Comparison of ENCODE assay signal across 8 cellular contexts in the genomic region with DNA sequence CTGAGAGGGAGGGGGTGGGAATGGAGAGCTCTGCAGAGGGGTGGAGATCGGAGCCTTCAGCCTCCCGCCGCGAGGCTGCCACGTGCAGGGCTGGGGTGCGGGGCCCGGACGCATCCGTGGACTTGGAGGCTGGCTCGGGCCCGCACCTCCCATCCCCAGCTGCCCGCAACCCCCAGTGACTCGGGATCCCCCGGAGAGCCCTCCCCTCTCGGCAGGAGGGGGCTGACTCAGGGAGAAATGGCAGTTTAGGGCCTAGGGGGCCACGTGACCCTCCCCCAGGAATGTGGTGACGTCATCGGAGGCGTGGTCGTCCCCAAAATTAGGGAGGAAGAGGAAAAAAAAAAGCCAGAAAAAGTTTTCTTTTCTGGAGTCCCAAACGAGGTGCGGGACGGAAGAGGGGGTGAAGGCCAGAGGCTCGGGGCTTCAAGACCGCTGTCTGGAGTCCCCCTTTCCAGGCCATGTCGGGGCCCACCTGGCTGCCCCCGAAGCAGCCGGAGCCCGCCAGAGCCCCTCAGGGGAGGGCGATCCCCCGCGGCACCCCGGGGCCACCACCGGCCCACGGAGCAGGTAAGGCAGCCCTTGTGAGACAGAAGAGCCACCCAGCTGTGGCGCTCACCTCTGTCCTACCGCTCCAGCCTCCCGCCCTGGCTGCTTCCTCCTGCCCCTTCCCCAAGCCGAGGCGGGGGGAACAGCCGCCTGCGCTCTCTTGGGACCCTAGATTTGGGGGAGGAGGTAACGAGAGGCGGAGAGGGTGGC. TPM values are rescaled to one million over a fixed set of nuclear protein-coding genes. Genes with fewer than 3 reads are reported as not detected.
DNase-seq lines count a peak whose midpoint lies in the region; ATAC-seq and TF ChIP-seq lines count a peak whose summit lies in the region.

TRIP6 (plus strand) TSS at position 348 of the 756 bp plus-strand sequence; CDS start at position 459, 111 bp downstream.

- peak within 1 kb of the TSS; percentile 68 for H3K4me3 ChIP-seq in HAP-1
- H3K4me3 ChIP-seq in adipocyte (ENCODE audit: low read length) = peak within 1 kb of the TSS; percentile 93
- H3K4me3 ChIP-seq in osteoblast (ENCODE audit: insufficient read depth, low read length) = peak within 1 kb of the TSS; percentile 99

- peak; percentile 76 for ATAC-seq in Right ventricle myocardium inferior
- no peak for ATAC-seq in HG02571 (IDR thresholded peaks at IDR 0.05; ENCODE audit: unreplicated experiment)

- no peaks in the 10 kb centered on the region for H4K20me1 ChIP-seq in osteoblast (ENCODE audit: insufficient read depth, low read length)

- intact Hi-C loops in Right ventricle myocardium inferior (cut with DNase I) = no loop called here

- H3K27ac ChIP-seq in C4-2B (peak within 1 kb of the TSS; percentile 56), osteoblast (ENCODE audit: low read depth, low read length) (peak within 1 kb of the TSS; percentile 95)

- no peaks in the 10 kb centered on the region for H3K9me3 ChIP-seq in HAP-1
- H3K9me3 ChIP-seq in adipocyte (ENCODE audit: control insufficient read depth, low read length) = no peaks in the 10 kb centered on the region
- no peaks in the 10 kb centered on the region for H3K9me3 ChIP-seq in osteoblast (ENCODE audit: low read depth, low read length)

- peak within 1 kb of the TSS; percentile 68 for H2AFZ ChIP-seq in osteoblast (ENCODE audit: low read length)

- H3K4me1 ChIP-seq in HAP-1 (peaks cover 9% of the 10 kb centered on the region), adipocyte (ENCODE audit: control insufficient read depth, insufficient read depth, low read length) (peaks cover 22% of the 10 kb centered on the region), osteoblast (ENCODE audit: insufficient read depth, low read length) (peaks cover 29% of the 10 kb centered on the region)

- peak within 1 kb of the TSS; percentile 94 for H3K4me2 ChIP-seq in osteoblast (ENCODE audit: insufficient read depth, low read length)

- DNase-seq in HAP-1 (ENCODE audit: low spot score in 2 of 2) (peak; percentile 70 to 94), RKO (ENCODE audit: low spot score) (peak; percentile 96), adipocyte (ENCODE audit: low read depth) (peak; percentile 96), Right ventricle myocardium inferior (ENCODE audit: missing footprints) (peak; percentile 90), osteoblast (ENCODE audit: insufficient read length, low spot score, missing footprints) (peak; percentile 100), ureter (ENCODE audit: low spot score) (peak; percentile 97)

- TF ChIP-seq CTCF in C4-2B (conservative IDR thresholded peaks at IDR 0.05) (no peak), osteoblast (IDR thresholded peaks at IDR 0.05; ENCODE audit: extremely low read depth, low read depth, low read length) (no peak)

- H3K79me2 ChIP-seq in osteoblast (ENCODE audit: insufficient read depth, low read length) = peaks cover 45% of the 10 kb centered on the region

- peaks cover 33% of the 10 kb centered on the region for H3K36me3 ChIP-seq in HAP-1 (replicated peaks)
- peaks cover 25% of the 10 kb centered on the region for H3K36me3 ChIP-seq in adipocyte (ENCODE audit: control insufficient read depth, insufficient read depth, low read length, severe bottlenecking)
- H3K36me3 ChIP-seq in osteoblast (ENCODE audit: insufficient read depth, low read length) = peaks cover 25% of the 10 kb centered on the region

- in situ Hi-C loops in HAP-1 (cut with MboI; ENCODE audit: low sequenced_read_pairs) = no loop called here

- H3K27me3 ChIP-seq in HAP-1 (ENCODE audit: low read depth) (no peaks in the 10 kb centered on the region), adipocyte (replicated peaks; ENCODE audit: control insufficient read depth, insufficient read depth, low read length) (no peaks in the 10 kb centered on the region), osteoblast (ENCODE audit: insufficient read depth, low read length) (no peaks in the 10 kb centered on the region)

- H3K9ac ChIP-seq in adipocyte (ENCODE audit: low read length) = peak within 1 kb of the TSS; percentile 99

RNA-seq across cellular contexts. Expression of gene TRIP6, which starts in this region (rescaled TPM):
- total RNA-seq in Right ventricle myocardium inferior (15.5 TPM), osteoblast (115 TPM in 2 replicates), ureter (120 TPM)
